Comparison of ENCODE assay signal across 21 cellular contexts in genomic region chr17:73630531-73630930, GRCh38.
"Had no signal": no experiment of that assay in that cellular context is flagged by ENCODE, and none has a peak within 500 bp of the region (broad histone marks: within the 10 kb centered on the region; RNA-seq: fewer than 3 reads in every experiment).

No MANE protein-coding gene starts in this region.

- H3K36me3 Mint-ChIP-seq: activated naive CD4-positive, alpha-beta T cell treated with anti-CD3 and anti-CD28 coated beads, Interleukin-2, amount 50 U/mL, for 24 hours; natural killer cell treated with Interleukin-12 subunit alpha and Interleukin-12 subunit beta and Interleukin-15 and Interleukin-18, amount 100 ng/mL, for 72 hours; stimulated activated effector memory CD8-positive, alpha-beta T cell treated with anti-CD3 and anti-CD28 coated beads, Interleukin-12 subunit alpha, Interleukin-12 subunit beta, amount 100 ng/mL, for 72 hours had no signal

- H3K27ac Mint-ChIP-seq: activated naive CD4-positive, alpha-beta T cell treated with anti-CD3 and anti-CD28 coated beads, Interleukin-2, amount 50 U/mL, for 24 hours; natural killer cell treated with Interleukin-12 subunit alpha and Interleukin-12 subunit beta and Interleukin-15 and Interleukin-18, amount 100 ng/mL, for 72 hours; stimulated activated effector memory CD8-positive, alpha-beta T cell treated with anti-CD3 and anti-CD28 coated beads, Interleukin-12 subunit alpha, Interleukin-12 subunit beta, amount 100 ng/mL, for 72 hours; T-helper 1 cell treated with Interleukin-12 subunit alpha and Interleukin-12 subunit beta and Interleukin-4 antibody, amounts not matched to agents 30 μg/mL and 1 μg/mL, for 36 hours had no signal

- H3K9me3 Mint-ChIP-seq: activated naive CD4-positive, alpha-beta T cell treated with anti-CD3 and anti-CD28 coated beads, Interleukin-2, amount 50 U/mL, for 24 hours; activated T-cell treated with anti-CD3 and anti-CD28 coated beads, Interleukin-2, amount 50 U/mL, for 4 hours; central memory CD8-positive, alpha-beta T cell; natural killer cell treated with Interleukin-12 subunit alpha and Interleukin-12 subunit beta and Interleukin-15 and Interleukin-18, amount 100 ng/mL, for 72 hours; stimulated activated effector memory CD8-positive, alpha-beta T cell treated with anti-CD3 and anti-CD28 coated beads, Interleukin-12 subunit alpha, Interleukin-12 subunit beta, amount 100 ng/mL, for 72 hours; T-helper 1 cell treated with Interleukin-12 subunit alpha and Interleukin-12 subunit beta and Interleukin-4 antibody, amounts not matched to agents 30 μg/mL and 1 μg/mL, for 36 hours had no signal

- H2AFZ ChIP-seq: hepatocyte had no signal

- H3K9me3 ChIP-seq: ascending aorta, prostate gland, stomach, thoracic aorta had no signal

- FAIRE-seq: endometrium, small intestine had no signal

- H3K36me3 ChIP-seq: ascending aorta, prostate gland, stomach, thoracic aorta had no signal

- H3K27me3 Mint-ChIP-seq: activated naive CD4-positive, alpha-beta T cell treated with anti-CD3 and anti-CD28 coated beads, Interleukin-2, amount 50 U/mL, for 24 hours had no signal

- H3K79me2 ChIP-seq: hepatocyte had no signal

- H3K27ac ChIP-seq: ascending aorta, coronary artery, hepatocyte, prostate gland, stomach, thoracic aorta had no signal

- DNase-seq: activated CD4-positive, alpha-beta T cell treated with anti-CD3 and anti-CD28 coated beads, Interleukin-2, amount 50 U/mL, for 1 hour; activated CD8-positive, alpha-beta memory T cell treated with anti-CD3 and anti-CD28 coated beads, Interleukin-2, amount 50 U/mL, for 4 hours; activated effector memory CD4-positive, alpha-beta T cell treated with anti-CD3 and anti-CD28 coated beads, Interleukin-2, amount 50 U/mL, for 16 hours; activated T-cell treated with anti-CD3 and anti-CD28 coated beads, Interleukin-2, amount 50 U/mL, for 4 hours; left cardiac atrium; occipital lobe; right cardiac atrium; small intestine; stimulated activated CD4-positive, alpha-beta T cell treated with anti-CD3 and anti-CD28 coated beads, Interleukin-4, amount 100 ng/mL, for 1 hour; stomach had no signal

- H3K27me3 ChIP-seq: ascending aorta, hepatocyte had no signal

- H3K4me2 ChIP-seq: hepatocyte had no signal

- H3K4me1 Mint-ChIP-seq: activated naive CD4-positive, alpha-beta T cell treated with anti-CD3 and anti-CD28 coated beads, Interleukin-2, amount 50 U/mL, for 24 hours; central memory CD8-positive, alpha-beta T cell; stimulated activated effector memory CD8-positive, alpha-beta T cell treated with anti-CD3 and anti-CD28 coated beads, Interleukin-12 subunit alpha, Interleukin-12 subunit beta, amount 100 ng/mL, for 72 hours had no signal

- H3K4me3 ChIP-seq: ascending aorta, coronary artery, hepatocyte, prostate gland, stomach, thoracic aorta had no signal

- H3K4me1 ChIP-seq: stomach had no signal

- H3K4me3 Mint-ChIP-seq: activated naive CD4-positive, alpha-beta T cell treated with anti-CD3 and anti-CD28 coated beads, Interleukin-2, amount 50 U/mL, for 24 hours; activated T-cell treated with anti-CD3 and anti-CD28 coated beads, Interleukin-2, amount 50 U/mL, for 4 hours; central memory CD8-positive, alpha-beta T cell; natural killer cell treated with Interleukin-12 subunit alpha and Interleukin-12 subunit beta and Interleukin-15 and Interleukin-18, amount 100 ng/mL, for 72 hours; stimulated activated effector memory CD8-positive, alpha-beta T cell treated with anti-CD3 and anti-CD28 coated beads, Interleukin-12 subunit alpha, Interleukin-12 subunit beta, amount 100 ng/mL, for 72 hours; T-helper 1 cell treated with Interleukin-12 subunit alpha and Interleukin-12 subunit beta and Interleukin-4 antibody, amounts not matched to agents 30 μg/mL and 1 μg/mL, for 36 hours had no signal
